Comparison of ENCODE assay signal across 1 cellular context in genomic region chr9:129572517-129572916, GRCh38.
TF ChIP-seq lines count a peak whose summit lies in the region.

No MANE protein-coding gene starts in this region.

TF ChIP-seq in IMR-90, 13 proteins besides CTCF, POLR2A, EP300 and RAD21 (continued from another document):
- no peak for TF ChIP-seq USF2 (IDR thresholded peaks at IDR 0.05; ENCODE audit: low read depth, low read length)
- no peak for TF ChIP-seq MAFK (IDR thresholded peaks at IDR 0.05; ENCODE audit: low read depth, low read length)
